1 cellular context compared by ENCODE assay signal in the genomic region with DNA sequence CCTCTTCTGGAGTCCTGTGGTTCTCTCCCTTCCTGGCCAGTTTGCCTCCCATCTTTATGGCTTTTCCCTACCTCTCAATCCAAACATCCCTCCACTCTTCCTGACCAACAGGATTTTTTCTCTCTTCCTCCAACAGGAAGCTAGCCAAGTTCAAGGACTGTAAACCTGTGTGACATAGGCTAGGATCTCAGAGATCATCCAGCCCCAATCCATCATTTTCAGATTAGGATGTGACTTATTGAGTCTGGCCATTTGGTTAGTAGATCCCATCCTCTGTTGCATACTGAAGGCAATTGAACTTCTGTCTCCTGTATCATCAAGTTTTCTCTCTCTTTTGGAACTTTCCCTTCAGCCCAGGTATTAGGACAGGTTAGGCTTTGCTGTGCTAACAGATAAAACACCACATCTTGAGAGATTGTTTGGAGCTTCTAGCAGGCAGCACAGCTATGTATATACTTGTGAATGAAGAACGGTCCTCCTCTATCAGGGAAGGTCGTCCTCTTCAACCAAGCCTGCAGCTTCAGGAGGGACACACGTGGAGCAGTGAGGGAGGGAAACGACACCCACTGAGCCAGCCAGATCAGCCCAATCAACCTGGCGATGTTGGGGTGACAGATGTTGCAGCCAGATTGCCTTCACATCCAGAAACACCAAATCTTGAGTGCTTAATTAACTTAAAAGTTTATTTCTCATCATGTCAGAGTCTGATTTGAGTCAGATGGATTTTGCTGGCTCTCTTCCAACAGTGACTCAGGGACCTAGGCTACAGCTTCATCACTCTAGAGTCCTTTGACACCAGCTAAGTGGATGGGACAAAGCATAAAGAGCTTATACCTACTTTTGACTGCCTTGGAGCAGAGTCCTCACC.
TF ChIP-seq lines count a peak whose summit lies in the region.

No MANE protein-coding gene starts in this region.

TF ChIP-seq in HEK293, 187 proteins besides CTCF, POLR2A, EP300 and RAD21 (continued from another document):
- TF ChIP-seq, protein P1, sequence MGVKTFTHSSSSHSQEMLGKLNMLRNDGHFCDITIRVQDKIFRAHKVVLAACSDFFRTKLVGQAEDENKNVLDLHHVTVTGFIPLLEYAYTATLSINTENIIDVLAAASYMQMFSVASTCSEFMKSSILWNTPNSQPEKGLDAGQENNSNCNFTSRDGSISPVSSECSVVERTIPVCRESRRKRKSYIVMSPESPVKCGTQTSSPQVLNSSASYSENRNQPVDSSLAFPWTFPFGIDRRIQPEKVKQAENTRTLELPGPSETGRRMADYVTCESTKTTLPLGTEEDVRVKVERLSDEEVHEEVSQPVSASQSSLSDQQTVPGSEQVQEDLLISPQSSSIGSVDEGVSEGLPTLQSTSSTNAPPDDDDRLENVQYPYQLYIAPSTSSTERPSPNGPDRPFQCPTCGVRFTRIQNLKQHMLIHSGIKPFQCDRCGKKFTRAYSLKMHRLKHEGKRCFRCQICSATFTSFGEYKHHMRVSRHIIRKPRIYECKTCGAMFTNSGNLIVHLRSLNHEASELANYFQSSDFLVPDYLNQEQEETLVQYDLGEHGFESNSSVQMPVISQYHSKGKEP (tag by site-specific recombination; IDR thresholded peaks at IDR 0.05) = no peak
- no peak for TF ChIP-seq ZNF341 (tag by site-specific recombination; IDR thresholded peaks at IDR 0.05; ENCODE audit: low read depth)
